ENCODE assay signal across 26 cellular contexts in genomic region chr15:65468229-65468628, GRCh38. TPM values are rescaled to one million over a fixed set of nuclear protein-coding genes. Genes with fewer than 3 reads are reported as not detected.
A peak's percentile ranks its signal among the peaks of the same experiment; 100 is the strongest.
DNase-seq lines count a peak whose midpoint lies in the region; ATAC-seq, FAIRE-seq and TF ChIP-seq lines count a peak whose summit lies in the region.
"Had no signal": no experiment of that assay in that cellular context is flagged by ENCODE, and none has a peak within 500 bp of the region (broad histone marks: within the 10 kb centered on the region; RNA-seq: fewer than 3 reads in every experiment).

No MANE protein-coding gene starts in this region.

- in situ Hi-C loops in G401 (cut with HindIII; ENCODE audit: low sequenced_read_pairs): no loop called here

- H3K27me3 Mint-ChIP-seq in endothelial cell (ENCODE audit: unreplicated experiment): peaks cover 1% of the 10 kb centered on the region
- H3K27me3 Mint-ChIP-seq: CD4-positive, alpha-beta memory T cell; CD4-positive, CD25-positive, alpha-beta regulatory T cell; CD8-positive, alpha-beta memory T cell had no signal

- no peaks in the 10 kb centered on the region for H3K9me3 ChIP-seq in PC-3 (ENCODE audit: low read length)
- H3K9me3 ChIP-seq in heart left ventricle: no peaks in the 10 kb centered on the region
- H3K9me3 ChIP-seq: BE2C, BLaER1 had no signal

- CTCF ChIA-PET in PC-3 (lab: Charles Lee): interaction anchor here (0.5 to 1.0 kb wide), 3 partner anchors 67 to 621 kb away, joined by 3 to 4 read pairs (median 3); no protein-coding TSS in a partner anchor

- H3K27me3 ChIP-seq in PC-3 (ENCODE audit: low read length) (no peaks in the 10 kb centered on the region), heart left ventricle (no peaks in the 10 kb centered on the region)
- H3K27me3 ChIP-seq: BE2C, BLaER1 had no signal

- no peak overlapping the region for H2AFZ ChIP-seq in PC-3 (ENCODE audit: low read length)

- peaks cover 12% of the 10 kb centered on the region for H3K36me3 ChIP-seq in PC-3 (ENCODE audit: low read depth, low read length)
- H3K36me3 ChIP-seq in heart left ventricle: peaks cover 0 to 100% (median 96%) of the 10 kb centered on the region in 9 donors

- H3K4me2 ChIP-seq in PC-3 (ENCODE audit: low read length): no peak overlapping the region
- H3K4me2 ChIP-seq: BLaER1 had no signal

- H3K4me1 Mint-ChIP-seq in endothelial cell (ENCODE audit: unreplicated experiment): no peaks in the 10 kb centered on the region
- H3K4me1 Mint-ChIP-seq: CD14-positive monocyte had no signal

- ATAC-seq in PC-3: no peak
- ATAC-seq in heart left ventricle: no peak

- no peak overlapping the region for H3K9ac ChIP-seq in PC-3 (ENCODE audit: low read length)
- H3K9ac ChIP-seq: BLaER1 had no signal

- H4K20me1 ChIP-seq in PC-3 (ENCODE audit: low read length): no peaks in the 10 kb centered on the region

- H3F3A ChIP-seq in PC-3 (ENCODE audit: low read length, unreplicated experiment): no peaks in the 10 kb centered on the region

- no peaks in the 10 kb centered on the region for H3K9me3 Mint-ChIP-seq in endothelial cell (ENCODE audit: unreplicated experiment)
- H3K9me3 Mint-ChIP-seq: CD14-positive monocyte; CD4-positive, alpha-beta memory T cell; CD4-positive, CD25-positive, alpha-beta regulatory T cell; CD8-positive, alpha-beta memory T cell had no signal

- H3K79me2 ChIP-seq in PC-3 (ENCODE audit: low read length): no peaks in the 10 kb centered on the region

- POLR2A ChIA-PET in PC-3 (lab: Charles Lee; ENCODE audit: unreplicated experiment): interaction anchor here (0.5 kb wide), 1 partner anchor 49 kb away, joined by 10 read pairs; no protein-coding TSS in a partner anchor

- peak overlapping the region; percentile 62 for H3K4me3 Mint-ChIP-seq in endothelial cell (ENCODE audit: unreplicated experiment)
- H3K4me3 Mint-ChIP-seq: CD14-positive monocyte; CD4-positive, alpha-beta memory T cell; CD4-positive, CD25-positive, alpha-beta regulatory T cell; CD8-positive, alpha-beta memory T cell had no signal

- no peak for TF ChIP-seq POLR2A in H54 (IDR thresholded peaks at IDR 0.05; ENCODE audit: low read depth, low read length)
- no peak for TF ChIP-seq POLR2A in heart left ventricle (IDR thresholded peaks at IDR 0.05)

- no TSS peak for BruUV-seq in PC-3 (replicated peaks; lab: Mats Ljungman, UMichigan)

- H3K27ac Mint-ChIP-seq in endothelial cell (ENCODE audit: unreplicated experiment): no peak overlapping the region

- no peak overlapping the region for H3K27ac ChIP-seq in PC-3 (ENCODE audit: low read length)
- no peak overlapping the region for H3K27ac ChIP-seq in heart left ventricle
- H3K27ac ChIP-seq: BLaER1 had no signal

- TF ChIP-seq CTCF in PC-3 (conservative IDR thresholded peaks at IDR 0.05; ENCODE audit: low read depth, low read length) (no peak), endothelial cell (IDR thresholded peaks at IDR 0.05; ENCODE audit: unreplicated experiment) (no peak), heart left ventricle (IDR thresholded peaks at IDR 0.05) (no peak)

- 94 to 95% (median 95%) methylated on average over 2 of the region's 2 CpGs for WGBS in heart left ventricle, 4 donors

- intact Hi-C loops in PC-3 (cut with micrococcal nuclease) (no loop called here), heart left ventricle (cut with DNase I) (no loop called here)

- H3K4me3 ChIP-seq in PC-3 (ENCODE audit: low read length) (no peak overlapping the region), heart left ventricle (no peak overlapping the region)
- H3K4me3 ChIP-seq: BLaER1 had no signal

- peaks cover 28% of the 10 kb centered on the region for H3K36me3 Mint-ChIP-seq in endothelial cell (ENCODE audit: low read depth, unreplicated experiment)

- no peaks in the 10 kb centered on the region for H3K9me2 ChIP-seq in PC-3 (replicated peaks; ENCODE audit: low read length)

- H3K4me1 ChIP-seq in PC-3 (ENCODE audit: insufficient read depth, low read length) (peaks cover 7% of the 10 kb centered on the region; the same call in 1 of the 2 replicates), heart left ventricle (no peaks in the 10 kb centered on the region)
- H3K4me1 ChIP-seq: BE2C, BLaER1 had no signal

- DNase-seq in PC-3: peak; percentile 40
- no peak for DNase-seq in endothelial cell (ENCODE audit: low spot score)
- DNase-seq in H54 (ENCODE audit: insufficient read length, low spot score): no peak
- no peak for DNase-seq in G401 (ENCODE audit: low spot score)
- DNase-seq in heart left ventricle: no peak
- DNase-seq: 8988T; ACHN; BE2C; C1 segment of cervical spinal cord; CD4-positive, alpha-beta memory T cell; CD4-positive, CD25-positive, alpha-beta regulatory T cell; CD8-positive, alpha-beta memory T cell; COR-L47; DMS 273 treated with DMSO at 0.1 percent for 48 hours; DMS153; DMS53; DMS79; DND-41; EL; GF-D8 had no signal

- FAIRE-seq in H54 (lab: Jason Lieb, UNC): no peak
- FAIRE-seq: A204.1, G401.6, GM12891, GM19239 had no signal

RNA-seq across cellular contexts. Expression of gene IGDCC4, which starts 45.5 kb away (rescaled TPM):
- total RNA-seq in PC-3 (2014; rRNA removed): 0.98 and 1.6 TPM in 2 replicates
- total RNA-seq in endothelial cell (ENCODE audit: unreplicated experiment): 4.2 TPM
- 2.5 and 3.0 TPM in 2 replicates for total RNA-seq in G401 (2014; rRNA removed; shearing (Covaris generic))
- total RNA-seq in heart left ventricle: 1 to 10 TPM in 4 of 9 donors, under 1 TPM in 5; 0.25 to 2.7 (median 0.75) TPM
- polyA plus RNA-seq in heart left ventricle: under 1 TPM; 0.22 to 0.80 TPM
- polyA plus RNA-seq: CD14-positive monocyte; CD8-positive, alpha-beta memory T cell had no signal

RNA-seq across cellular contexts. Expression of gene DPP8, which starts 49.3 kb away (rescaled TPM):
- total RNA-seq in PC-3 (2014; rRNA removed): 20.0 and 20.6 TPM in 2 replicates
- total RNA-seq in endothelial cell (ENCODE audit: unreplicated experiment): 36.6 TPM
- total RNA-seq in G401 (2014; rRNA removed; shearing (Covaris generic)): 13.6 and 15.4 TPM in 2 replicates
- total RNA-seq in heart left ventricle: 10 to 100 TPM; 34.9 to 44.5 (median 39.5) TPM
- 10 to 100 TPM in 1 of 2 donors, 1 to 10 TPM in 1; 10.0 to 22.0 TPM for polyA plus RNA-seq in heart left ventricle
